In the genomic region with DNA sequence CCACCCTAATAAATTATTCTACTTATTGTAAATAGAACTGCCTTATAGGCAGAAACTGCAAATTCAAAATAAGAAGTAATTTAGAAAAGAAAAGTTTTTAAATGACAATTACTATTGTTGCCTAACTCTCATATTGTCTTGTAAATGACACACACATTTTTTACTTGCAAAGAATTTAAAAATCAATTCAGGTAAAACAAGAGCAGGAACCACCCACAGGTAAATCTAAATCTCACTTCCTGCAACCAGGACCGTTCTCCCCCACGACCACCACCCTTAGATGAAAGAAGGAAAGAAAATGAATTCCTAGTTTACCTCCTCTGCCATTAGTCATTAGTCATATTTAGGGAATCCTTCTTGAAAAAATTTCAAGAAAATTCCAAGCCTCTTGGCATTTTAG, we compare ENCODE assay signal across 24 cellular contexts.
"Had no signal": no experiment of that assay in that cellular context is flagged by ENCODE, and none has a peak within 500 bp of the region (broad histone marks: within the 10 kb centered on the region; RNA-seq: fewer than 3 reads in every experiment).

No MANE protein-coding gene starts in this region.

- H3K79me2 ChIP-seq: hepatocyte had no signal

- H3K9me3 ChIP-seq: colonic mucosa, neutrophil, psoas muscle, right lobe of liver, suprapubic skin, thyroid gland had no signal

- H3K27me3 ChIP-seq: colonic mucosa, foreskin keratinocyte, hepatocyte, right lobe of liver, suprapubic skin, thyroid gland had no signal

- DNase-seq: colonic mucosa; dermis blood vessel endothelial cell; erythroblast; foreskin keratinocyte; head of caudate nucleus; left colon; left ventricle myocardium superior; mesenchymal stem cell; midbrain; psoas muscle; retina; right lobe of liver; stimulated activated CD4-positive, alpha-beta T cell treated with anti-CD3 and anti-CD28 coated beads, Interleukin-4, amount 100 ng/mL, for 1 hour; stimulated activated CD8-positive, alpha-beta memory T cell treated with anti-CD3 and anti-CD28 coated beads, Interleukin-4, amount 100 ng/mL, for 48 hours; stimulated activated naive CD8-positive, alpha-beta T cell treated with anti-CD3 and anti-CD28 coated beads, Interleukin-15, Interleukin-2, amounts not matched to agents 100 U/mL and 50 U/mL, for 24 hours; thyroid gland had no signal

- H2AFZ ChIP-seq: hepatocyte had no signal

- H3K4me2 ChIP-seq: hepatocyte had no signal

- H3K27ac ChIP-seq: colonic mucosa, foreskin keratinocyte, hepatocyte, neutrophil, psoas muscle, right lobe of liver, suprapubic skin, thyroid gland had no signal

- H3K36me3 ChIP-seq: colonic mucosa, neutrophil, right lobe of liver, suprapubic skin, thyroid gland had no signal

- ATAC-seq: foreskin keratinocyte; left colon; left ventricle myocardium superior; natural killer cell treated with Interleukin-12 subunit alpha and Interleukin-12 subunit beta and Interleukin-15 and Interleukin-18, amount 100 ng/mL, for 72 hours; psoas muscle; right lobe of liver; stimulated activated effector memory CD8-positive, alpha-beta T cell treated with anti-CD3 and anti-CD28 coated beads, Interleukin-12 subunit alpha, Interleukin-12 subunit beta, amount 100 ng/mL, for 72 hours; stimulated activated naive CD8-positive, alpha-beta T cell treated with anti-CD3 and anti-CD28 coated beads, Interleukin-15, Interleukin-2, amounts not matched to agents 100 U/mL and 50 U/mL, for 24 hours had no signal

- FAIRE-seq: endothelial cell of umbilical vein, urothelium cell line had no signal

- H3K4me3 ChIP-seq: colonic mucosa, hepatocyte, lung, psoas muscle, right lobe of liver, suprapubic skin, thyroid gland had no signal

- H3K4me1 ChIP-seq: colonic mucosa, foreskin keratinocyte, psoas muscle, suprapubic skin, thyroid gland had no signal
